In genomic region chr7:106774213-106774767, GRCh38 we compare ENCODE assay signal across 1 cellular context.
TF ChIP-seq lines count a peak whose summit lies in the region.

No MANE protein-coding gene starts in this region.

TF ChIP-seq in IMR-90, 13 proteins besides CTCF, POLR2A, EP300 and RAD21:
- TF ChIP-seq FOS (IDR thresholded peaks at IDR 0.05; ENCODE audit: low read depth, low read length) (no peak), BHLHE40 (IDR thresholded peaks at IDR 0.05; ENCODE audit: low read depth, low read length) (no peak), SMC3 (IDR thresholded peaks at IDR 0.05; ENCODE audit: low read depth, low read length) (no peak), CEBPB (IDR thresholded peaks at IDR 0.05; ENCODE audit: low read depth, low read length) (no peak), RCOR1 (IDR thresholded peaks at IDR 0.05; ENCODE audit: insufficient replicate concordance, low read length) (no peak), RFX5 (IDR thresholded peaks at IDR 0.05; ENCODE audit: low read depth, low read length) (no peak), CHD1 (IDR thresholded peaks at IDR 0.05; ENCODE audit: low read depth, low read length) (no peak), USF2 (IDR thresholded peaks at IDR 0.05; ENCODE audit: low read depth, low read length) (no peak), MXI1 (IDR thresholded peaks at IDR 0.05; ENCODE audit: borderline replicate concordance, low read depth, low read length) (no peak), NFE2L2 (IDR thresholded peaks at IDR 0.05; ENCODE audit: low read depth, low read length) (no peak), MAFK (IDR thresholded peaks at IDR 0.05; ENCODE audit: low read depth, low read length) (no peak), MAZ (IDR thresholded peaks at IDR 0.05; ENCODE audit: borderline replicate concordance, low read depth, low read length) (no peak)
